ENCODE assay signal across 8 cellular contexts in the genomic region with DNA sequence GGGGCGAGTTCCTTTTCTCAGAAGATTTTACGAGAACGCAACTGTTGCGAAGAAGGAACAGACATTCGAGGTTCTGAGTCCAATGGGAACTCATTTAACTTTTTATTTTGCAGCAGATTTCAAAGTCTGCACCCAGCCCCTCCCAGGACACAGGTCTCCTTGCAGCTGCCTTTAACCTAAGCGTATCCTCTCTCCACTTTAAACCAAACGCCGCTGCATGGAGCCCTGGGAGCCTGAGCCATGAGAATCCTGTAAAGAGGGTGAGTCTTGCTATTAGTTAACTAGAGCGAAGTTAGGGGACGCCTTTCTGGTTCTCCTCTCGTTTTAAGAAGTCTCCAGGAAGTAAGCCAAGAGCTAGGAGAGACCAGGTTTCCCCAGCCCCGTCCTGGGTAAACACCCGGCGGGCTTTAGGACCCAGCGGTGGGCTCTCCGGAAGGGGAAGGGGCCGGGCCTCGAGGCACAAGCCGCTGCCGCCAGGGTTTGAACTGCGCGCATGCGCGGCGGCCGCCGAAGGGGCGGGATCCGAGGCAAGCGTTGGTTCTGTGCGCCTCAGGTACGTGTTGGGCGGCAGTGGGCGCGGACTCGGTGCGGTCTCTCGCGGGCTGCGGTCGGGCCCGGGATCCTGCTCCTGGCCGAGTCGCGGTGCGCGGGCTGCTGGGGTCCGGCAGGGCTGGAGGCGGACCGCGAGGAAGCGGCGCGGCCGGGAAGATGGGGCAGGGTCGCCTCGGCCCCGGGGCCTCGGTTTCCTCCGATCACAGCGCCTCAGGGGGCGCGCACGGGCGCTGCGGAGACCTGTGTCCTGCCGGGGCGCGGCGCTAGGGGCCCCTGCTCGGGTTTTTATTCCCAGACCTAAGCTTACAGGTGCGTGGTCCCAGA. TPM values are rescaled to one million over a fixed set of nuclear protein-coding genes. Genes with fewer than 3 reads are reported as not detected.
DNase-seq lines count a peak whose midpoint lies in the region; ATAC-seq and FAIRE-seq lines count a peak whose summit lies in the region.

Gene TDP1, plus strand, starts transcription at position 510 of the 876 bp plus-strand sequence. CDS start 7,188 bp downstream, outside the sequence.

- H3K27me3 Mint-ChIP-seq in activated CD8-positive, alpha-beta memory T cell treated with anti-CD3 and anti-CD28 coated beads, Interleukin-2, amount 10 ng/mL, durations not matched to agents 7 days and 5 days, result no peaks in the 10 kb centered on the region

- peaks cover 40% of the 10 kb centered on the region for H3K36me3 Mint-ChIP-seq in activated CD8-positive, alpha-beta memory T cell treated with anti-CD3 and anti-CD28 coated beads, Interleukin-2, amount 10 ng/mL, durations not matched to agents 7 days and 5 days

- peaks cover 53% of the 10 kb centered on the region for H3K4me1 Mint-ChIP-seq in activated CD8-positive, alpha-beta memory T cell treated with anti-CD3 and anti-CD28 coated beads, Interleukin-2, amount 10 ng/mL, durations not matched to agents 7 days and 5 days

- H3K27me3 ChIP-seq in endocrine pancreas (ENCODE audit: control insufficient read depth, insufficient read depth, low read length), result no peaks in the 10 kb centered on the region

- peak within 1 kb of the TSS; percentile 93 for H3K4me3 Mint-ChIP-seq in activated CD8-positive, alpha-beta memory T cell treated with anti-CD3 and anti-CD28 coated beads, Interleukin-2, amount 10 ng/mL, durations not matched to agents 7 days and 5 days

- DNase-seq in COR-L47 (lab: John Stamatoyannopoulos, UW) (peak; percentile 95), HTR-8/SVneo (ENCODE audit: insufficient read length, low spot score) (peak; percentile 94), NOMO-1 treated with dmso at 0.1 percent for 144 hours (lab: John Stamatoyannopoulos, UW; ENCODE audit: unreplicated experiment) (peak; percentile 92), mesenteric fat pad (ENCODE audit: low spot score) (peak; percentile 99)
- DNase-seq in activated CD8-positive, alpha-beta memory T cell treated with anti-CD3 and anti-CD28 coated beads, Interleukin-2, amount 10 ng/mL, durations not matched to agents 7 days and 5 days, result peak; percentile 98
- peak; percentile 95 for DNase-seq in stimulated activated CD8-positive, alpha-beta memory T cell treated with anti-CD3 and anti-CD28 coated beads, Interleukin-15, amount 100 ng/mL, for 24 hours (ENCODE audit: low read depth)

- FAIRE-seq in HTR-8/SVneo (lab: Jason Lieb, UNC), result peak; percentile 64

- H3K9me3 ChIP-seq in endocrine pancreas (ENCODE audit: control insufficient read depth, low read length), result no peaks in the 10 kb centered on the region

- H3K4me3 ChIP-seq in endocrine pancreas (ENCODE audit: control insufficient read depth, insufficient read depth, low read length), result peak within 1 kb of the TSS; percentile 92

- H3K9me3 Mint-ChIP-seq in activated CD8-positive, alpha-beta memory T cell treated with anti-CD3 and anti-CD28 coated beads, Interleukin-2, amount 10 ng/mL, durations not matched to agents 7 days and 5 days (ENCODE audit: low read depth), result no peaks in the 10 kb centered on the region

- H3K4me1 ChIP-seq in endocrine pancreas (ENCODE audit: control insufficient read depth, insufficient read depth, low read length), result no peaks in the 10 kb centered on the region

- H3K36me3 ChIP-seq in endocrine pancreas (ENCODE audit: control insufficient read depth, insufficient read depth, low read length), result no peaks in the 10 kb centered on the region

- H3K9ac ChIP-seq in endocrine pancreas (ENCODE audit: control insufficient read depth, insufficient read depth, low read length), result peak within 1 kb of the TSS; percentile 92

- peak; percentile 55 for ATAC-seq in GM21367 (IDR thresholded peaks at IDR 0.05; ENCODE audit: unreplicated experiment)
- peak; percentile 67 for ATAC-seq in activated CD8-positive, alpha-beta memory T cell treated with anti-CD3 and anti-CD28 coated beads, Interleukin-2, amount 10 ng/mL, durations not matched to agents 7 days and 5 days

- peak within 1 kb of the TSS; percentile 98 for H3K27ac Mint-ChIP-seq in activated CD8-positive, alpha-beta memory T cell treated with anti-CD3 and anti-CD28 coated beads, Interleukin-2, amount 10 ng/mL, durations not matched to agents 7 days and 5 days

- CTCF ChIA-PET in activated CD8-positive, alpha-beta memory T cell treated with anti-CD3 and anti-CD28 coated beads, Interleukin-2, amount 10 ng/mL, durations not matched to agents 7 days and 5 days (lab: Charles Lee), result interaction anchor here (0.5 to 10.6 kb wide), 5 partner anchors 16 to 1023 kb away, joined by 3 to 81 read pairs (median 10); no protein-coding TSS in a partner anchor

RNA-seq across cellular contexts. Expression of gene TDP1, which starts in this region (rescaled TPM):
- total RNA-seq in activated CD8-positive, alpha-beta memory T cell treated with anti-CD3 and anti-CD28 coated beads, Interleukin-2, amount 10 ng/mL, durations not matched to agents 7 days and 5 days, result 10 to 100 TPM; 83.8 to 90.3 TPM
- total RNA-seq in mesenteric fat pad, result 13.6 TPM

Comparison
In these comparisons a context has a peak if more than half of its experiments do, and no peak if none do; other contexts are left out.
1. Peak in every context shown above with its lines: DNase-seq, ATAC-seq and H3K4me3 ChIP-seq.